ENCODE assay signal across 1 cellular context in genomic region chr9:129557192-129558036, GRCh38.
TF ChIP-seq lines count a peak whose summit lies in the region.

No MANE protein-coding gene starts in this region.

TF ChIP-seq in HEK293, 187 proteins besides CTCF, POLR2A, EP300 and RAD21 (continued from another document):
- TF ChIP-seq PBX3 (CRISPR knock-in tag; IDR thresholded peaks at IDR 0.05) (0 out of 2 replicates have a peak, but pooled peaks have one; percentile 55), ZBTB20 (tag by site-specific recombination; IDR thresholded peaks at IDR 0.05) (0 out of 2 replicates have a peak, but pooled peaks have one; percentile 2), ZEB2 (tag by site-specific recombination; IDR thresholded peaks at IDR 0.05) (0 out of 2 replicates have a peak, but pooled peaks have one; percentile 62), KLF17 (tag by site-specific recombination; IDR thresholded peaks at IDR 0.05) (peak; percentile 86), ZIC2 (tag by site-specific recombination; IDR thresholded peaks at IDR 0.05) (peak; percentile 92), TCF7L2 (IDR thresholded peaks at IDR 0.05; ENCODE audit: borderline replicate concordance, low read depth, low read length) (peak; percentile 45; the same call in 1 of the 2 replicates), SP2 (tag by site-specific recombination; IDR thresholded peaks at IDR 0.05) (peak; percentile 49), EGR2 (tag by site-specific recombination; IDR thresholded peaks at IDR 0.05; ENCODE audit: low read depth) (peak; percentile 51), KLF8 (tag by site-specific recombination; IDR thresholded peaks at IDR 0.05) (no peak), HIC1 (tag by site-specific recombination; IDR thresholded peaks at IDR 0.05) (peak; percentile 20; the same call in 1 of the 2 replicates), ZNF645 (tag by site-specific recombination; IDR thresholded peaks at IDR 0.05) (no peak), ZBTB8A (tag by site-specific recombination; IDR thresholded peaks at IDR 0.05) (peak; percentile 76), GLIS1 (tag by site-specific recombination; IDR thresholded peaks at IDR 0.05) (peak; percentile 99), IKZF3 (tag by site-specific recombination; IDR thresholded peaks at IDR 0.05) (peak; percentile 51; the same call in 1 of the 2 replicates), REST (tag by site-specific recombination; IDR thresholded peaks at IDR 0.05) (no peak), SP7 (tag by site-specific recombination; IDR thresholded peaks at IDR 0.05) (peak; percentile 79), WT1 (tag by site-specific recombination; IDR thresholded peaks at IDR 0.05) (0 out of 2 replicates have a peak, but pooled peaks have one; percentile 12), ZNF341 (tag by site-specific recombination; IDR thresholded peaks at IDR 0.05; ENCODE audit: low read depth) (peak; percentile 77)
